In genomic region chr7:633381-634018, GRCh38 we compare ENCODE assay signal across 22 cellular contexts.
"Had no signal": no experiment of that assay in that cellular context is flagged by ENCODE, and none has a peak within 500 bp of the region (broad histone marks: within the 10 kb centered on the region; RNA-seq: fewer than 3 reads in every experiment).

No MANE protein-coding gene starts in this region.

- H3K27ac Mint-ChIP-seq: stimulated activated effector memory CD8-positive, alpha-beta T cell treated with anti-CD3 and anti-CD28 coated beads, Interleukin-12 subunit alpha, Interleukin-12 subunit beta, amount 100 ng/mL, for 72 hours; type B pancreatic cell had no signal

- H3K27me3 ChIP-seq: colonic mucosa, esophagus muscularis mucosa, gastrocnemius medialis, heart right ventricle, neutrophil, right atrium auricular region, suprapubic skin, thyroid gland, vagina had no signal

- H3K9me3 Mint-ChIP-seq: naive thymus-derived CD4-positive, alpha-beta T cell; stimulated activated effector memory CD8-positive, alpha-beta T cell treated with anti-CD3 and anti-CD28 coated beads, Interleukin-12 subunit alpha, Interleukin-12 subunit beta, amount 100 ng/mL, for 72 hours; type B pancreatic cell had no signal

- H3K4me3 ChIP-seq: colonic mucosa, esophagus muscularis mucosa, gastrocnemius medialis, heart right ventricle, right atrium auricular region, smooth muscle cell, suprapubic skin, thyroid gland, vagina had no signal

- H3K36me3 ChIP-seq: colonic mucosa, gastrocnemius medialis, heart right ventricle, neutrophil, right atrium auricular region, suprapubic skin, thyroid gland, vagina had no signal

- FAIRE-seq: endometrium, islet of Langerhans had no signal

- DNase-seq: colonic mucosa; effector CD4-positive, alpha-beta T cell; gastrocnemius medialis; heart right ventricle; mammary epithelial cell; naive thymus-derived CD4-positive, alpha-beta T cell; stimulated activated CD4-positive, alpha-beta T cell treated with anti-CD3 and anti-CD28 coated beads, Interleukin-4, amount 100 ng/mL, for 1 hour; stimulated activated CD8-positive, alpha-beta memory T cell treated with anti-CD3 and anti-CD28 coated beads, Interleukin-4, amount 100 ng/mL, for 48 hours; stimulated activated naive CD8-positive, alpha-beta T cell treated with anti-CD3 and anti-CD28 coated beads, Interleukin-15, Interleukin-2, amounts not matched to agents 100 U/mL and 50 U/mL, for 24 hours; thyroid gland had no signal

- ATAC-seq: gastrocnemius medialis; left lobe of liver; stimulated activated effector memory CD8-positive, alpha-beta T cell treated with anti-CD3 and anti-CD28 coated beads, Interleukin-12 subunit alpha, Interleukin-12 subunit beta, amount 100 ng/mL, for 72 hours; stimulated activated naive CD8-positive, alpha-beta T cell treated with anti-CD3 and anti-CD28 coated beads, Interleukin-15, Interleukin-2, amounts not matched to agents 100 U/mL and 50 U/mL, for 24 hours had no signal

- H3K9me3 ChIP-seq: colonic mucosa, esophagus muscularis mucosa, gastrocnemius medialis, heart right ventricle, neutrophil, right atrium auricular region, suprapubic skin, thyroid gland, vagina had no signal

- H3K4me1 ChIP-seq: colonic mucosa, esophagus muscularis mucosa, gastrocnemius medialis, heart right ventricle, right atrium auricular region, suprapubic skin, thyroid gland, vagina had no signal

- H3K36me3 Mint-ChIP-seq: type B pancreatic cell had no signal

- H3K4me2 ChIP-seq: smooth muscle cell had no signal

- H3K4me3 Mint-ChIP-seq: stimulated activated effector memory CD8-positive, alpha-beta T cell treated with anti-CD3 and anti-CD28 coated beads, Interleukin-12 subunit alpha, Interleukin-12 subunit beta, amount 100 ng/mL, for 72 hours; type B pancreatic cell had no signal

- H3K27ac ChIP-seq: colonic mucosa, epithelial cell of prostate, esophagus muscularis mucosa, gastrocnemius medialis, heart right ventricle, neutrophil, right atrium auricular region, suprapubic skin, thyroid gland, vagina had no signal

- H3K27me3 Mint-ChIP-seq: naive thymus-derived CD4-positive, alpha-beta T cell; type B pancreatic cell had no signal
